Comparison of ENCODE assay signal across 17 cellular contexts in genomic region chr20:47782920-47783552, GRCh38. TPM values are rescaled to one million over a fixed set of nuclear protein-coding genes. Genes with fewer than 3 reads are reported as not detected.
DNase-seq lines count a peak whose midpoint lies in the region; ATAC-seq, FAIRE-seq and TF ChIP-seq lines count a peak whose summit lies in the region.
"Had no signal": no experiment of that assay in that cellular context is flagged by ENCODE, and none has a peak within 500 bp of the region (broad histone marks: within the 10 kb centered on the region; RNA-seq: fewer than 3 reads in every experiment).

No MANE protein-coding gene starts in this region.

- in situ Hi-C loops in ACHN (cut with HindIII; ENCODE audit: low pct_ligation_motif_present, low pct_unique_long_range_greater_than_20kb, low sequenced_read_pairs) (no loop called here), mammary epithelial cell (cut with MboI; ENCODE audit: low sequenced_read_pairs in 2 of 2) (loop anchor here (5.0 to 10.0 kb wide), 5 partner anchors 412 to 842 kb away; no protein-coding TSS in a partner anchor)

- H3K9ac ChIP-seq in mammary epithelial cell (ENCODE audit: insufficient read depth, low read length) (no peak overlapping the region), liver (ENCODE audit: low read depth in 1 of 2, low read length in 2 of 2) (peak overlapping the region in 1 of 2 donors; percentile 18)

- peaks cover 68% of the 10 kb centered on the region for H3K79me2 ChIP-seq in mammary epithelial cell (ENCODE audit: insufficient read depth, low read length)

- no peak for ATAC-seq in HG03159 (IDR thresholded peaks at IDR 0.05; ENCODE audit: unreplicated experiment)
- no peak for ATAC-seq in GM21360 (IDR thresholded peaks at IDR 0.05; ENCODE audit: unreplicated experiment)
- ATAC-seq: left colon had no signal

- peak; percentile 59 to 70 for TF ChIP-seq RAD21 in liver (IDR thresholded peaks at IDR 0.05)

- TF ChIP-seq CTCF in mammary epithelial cell (conservative IDR thresholded peaks at IDR 0.05 in 1 of 2, IDR thresholded peaks at IDR 0.05 in 1 of 2; ENCODE audit: extremely low read depth in 1 of 2, insufficient read depth in 1 of 2, low read depth in 1 of 2, low read length in 2 of 2) (peak in 1 of 2 donors; percentile 18), liver (IDR thresholded peaks at IDR 0.05; ENCODE audit: low read depth, low read length, missing input control) (peak; percentile 21)

- H2AFZ ChIP-seq in mammary epithelial cell (ENCODE audit: low read depth, low read length), result no peak overlapping the region

- H3K27ac ChIP-seq in mammary epithelial cell (ENCODE audit: insufficient read depth, low read depth, low read length) (no peak overlapping the region), liver (ENCODE audit: low read depth in 1 of 2, low read length in 2 of 2) (no peak overlapping the region)
- H3K27ac ChIP-seq: stomach had no signal

- peak; percentile 92 for FAIRE-seq in HTR-8/SVneo (lab: Jason Lieb, UNC)
- FAIRE-seq: colon, urothelium cell line had no signal

- H3K9me3 ChIP-seq in mammary epithelial cell (replicated peaks; ENCODE audit: insufficient read depth, low read length) (no peaks in the 10 kb centered on the region), liver (ENCODE audit: control insufficient read depth in 4 of 4, low read length in 3 of 4) (no peaks in the 10 kb centered on the region)
- H3K9me3 ChIP-seq: stomach had no signal

- dilution Hi-C loops in mammary epithelial cell (cut with HindIII; ENCODE audit: low sequenced_read_pairs), result loop anchor here (5.0 to 10.0 kb wide), 4 partner anchors 89 to 839 kb away; no protein-coding TSS in a partner anchor

- CTCF ChIA-PET in mammary epithelial cell (lab: Charles Lee; ENCODE audit: low non-redundant PET), result interaction anchor here (0.6 to 0.8 kb wide), 2 partner anchors 119 to 145 kb away, joined by 4 read pairs; no protein-coding TSS in a partner anchor

- peaks cover 3% of the 10 kb centered on the region for H3K36me3 ChIP-seq in mammary epithelial cell (ENCODE audit: insufficient read depth, low read length)
- H3K36me3 ChIP-seq in liver (ENCODE audit: control insufficient read depth in 4 of 4, insufficient read depth in 3 of 4, low read depth in 1 of 4, low read length in 3 of 4), result no peaks in the 10 kb centered on the region
- H3K36me3 ChIP-seq: stomach had no signal

- intact Hi-C loops in mammary epithelial cell (cut with micrococcal nuclease), result loop anchor here (5.0 kb wide), 2 partner anchors 106 to 121 kb away; no protein-coding TSS in a partner anchor

- H3K27me3 ChIP-seq in mammary epithelial cell (ENCODE audit: insufficient read depth, low read length) (no peaks in the 10 kb centered on the region), liver (ENCODE audit: control insufficient read depth in 4 of 4, insufficient read depth in 4 of 4, low read length in 3 of 4) (no peaks in the 10 kb centered on the region)

- peak; percentile 3 for DNase-seq in ACHN
- no peak for DNase-seq in HTR-8/SVneo (ENCODE audit: insufficient read length, low spot score)
- DNase-seq in mammary epithelial cell, result no peak
- no peak for DNase-seq in DMS79 treated with DMSO at 0.1 percent for 48 hours (lab: John Stamatoyannopoulos, UW)
- no peak for DNase-seq in dermis blood vessel endothelial cell
- DNase-seq: activated CD4-positive, alpha-beta T cell treated with anti-CD3 and anti-CD28 coated beads, Interleukin-2, amount 50 U/mL, for 1 hour; activated naive CD4-positive, alpha-beta T cell treated with anti-CD3 and anti-CD28 coated beads, Interleukin-2, amount 10 ng/mL, durations not matched to agents 7 days and 5 days; H9; left colon; NCI-H1930; NCI-H510A treated with DMSO at 0.1 percent for 48 hours; stomach had no signal

- BruUV-seq in mammary epithelial cell (replicated peaks; lab: Mats Ljungman, UMichigan), result TSS peak; percentile 33

- H3K4me3 ChIP-seq in mammary epithelial cell (replicated peaks in 1 of 3; ENCODE audit: insufficient read depth in 1 of 3, low read depth in 2 of 3, low read length in 3 of 3), result peak overlapping the region in 1 of 3 experiments; percentile 49
- no peak overlapping the region for H3K4me3 ChIP-seq in liver (ENCODE audit: low read depth in 1 of 3, low read length in 3 of 3)

- H3K4me1 ChIP-seq in mammary epithelial cell (ENCODE audit: insufficient read depth, low read length), result peaks cover 26% of the 10 kb centered on the region
- H3K4me1 ChIP-seq in liver (ENCODE audit: control insufficient read depth in 4 of 4, insufficient read depth in 4 of 4, low read length in 3 of 4), result peaks cover 0 to 48% (median 32%) of the 10 kb centered on the region in 4 donors

- H3K4me2 ChIP-seq in mammary epithelial cell (ENCODE audit: insufficient read depth, low read depth, low read length), result peak overlapping the region; percentile 80

- WGBS in mammary epithelial cell (ENCODE audit: low coverage, missing lambda C conversion rate), result 94% methylated on average over 2 of the region's 2 CpGs
- WGBS in liver, result 38% methylated on average over 2 of the region's 2 CpGs

- no peaks in the 10 kb centered on the region for H4K20me1 ChIP-seq in mammary epithelial cell (ENCODE audit: insufficient read depth, low read length)

TF ChIP-seq in liver, 16 proteins besides CTCF, POLR2A, EP300 and RAD21:
- TF ChIP-seq SP1 (IDR thresholded peaks at IDR 0.05) (no peak), EGR1 (IDR thresholded peaks at IDR 0.05; ENCODE audit: low read depth in 2 of 2) (no peak), FOXA1 (IDR thresholded peaks at IDR 0.05) (no peak), RXRA (IDR thresholded peaks at IDR 0.05) (peak in 1 of 2 donors; percentile 60), HNF4A (conservative IDR thresholded peaks at IDR 0.05) (peak; percentile 69 to 79), GABPA (IDR thresholded peaks at IDR 0.05 in 1 of 2, conservative IDR thresholded peaks at IDR 0.05 in 1 of 2) (no peak), FOXA2 (IDR thresholded peaks at IDR 0.05) (no peak), REST (IDR thresholded peaks at IDR 0.05) (no peak), HNF4G (IDR thresholded peaks at IDR 0.05) (no peak), YY1 (IDR thresholded peaks at IDR 0.05) (peak; percentile 21), NR2F2 (IDR thresholded peaks at IDR 0.05) (no peak), TAF1 (conservative IDR thresholded peaks at IDR 0.05) (no peak), JUND (IDR thresholded peaks at IDR 0.05) (peak in 1 of 2 donors; percentile 6), MAX (IDR thresholded peaks at IDR 0.05) (no peak)
- TF ChIP-seq, protein P1, sequence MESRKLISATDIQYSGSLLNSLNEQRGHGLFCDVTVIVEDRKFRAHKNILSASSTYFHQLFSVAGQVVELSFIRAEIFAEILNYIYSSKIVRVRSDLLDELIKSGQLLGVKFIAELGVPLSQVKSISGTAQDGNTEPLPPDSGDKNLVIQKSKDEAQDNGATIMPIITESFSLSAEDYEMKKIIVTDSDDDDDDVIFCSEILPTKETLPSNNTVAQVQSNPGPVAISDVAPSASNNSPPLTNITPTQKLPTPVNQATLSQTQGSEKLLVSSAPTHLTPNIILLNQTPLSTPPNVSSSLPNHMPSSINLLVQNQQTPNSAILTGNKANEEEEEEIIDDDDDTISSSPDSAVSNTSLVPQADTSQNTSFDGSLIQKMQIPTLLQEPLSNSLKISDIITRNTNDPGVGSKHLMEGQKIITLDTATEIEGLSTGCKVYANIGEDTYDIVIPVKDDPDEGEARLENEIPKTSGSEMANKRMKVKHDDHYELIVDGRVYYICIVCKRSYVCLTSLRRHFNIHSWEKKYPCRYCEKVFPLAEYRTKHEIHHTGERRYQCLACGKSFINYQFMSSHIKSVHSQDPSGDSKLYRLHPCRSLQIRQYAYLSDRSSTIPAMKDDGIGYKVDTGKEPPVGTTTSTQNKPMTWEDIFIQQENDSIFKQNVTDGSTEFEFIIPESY (IDR thresholded peaks at IDR 0.05), result no peak
- TF ChIP-seq, protein P2, sequence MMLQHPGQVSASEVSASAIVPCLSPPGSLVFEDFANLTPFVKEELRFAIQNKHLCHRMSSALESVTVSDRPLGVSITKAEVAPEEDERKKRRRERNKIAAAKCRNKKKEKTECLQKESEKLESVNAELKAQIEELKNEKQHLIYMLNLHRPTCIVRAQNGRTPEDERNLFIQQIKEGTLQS (IDR thresholded peaks at IDR 0.05), result no peak
TF ChIP-seq in liver: peak in this region for 4.

RNA-seq across cellular contexts. Expression of gene SULF2, which starts 2.2 kb away (rescaled TPM):
- total RNA-seq in mammary epithelial cell (100 to 1,000 TPM; 256 to 276 TPM), liver (10 to 100 TPM; 11.4 to 12.6 TPM), dermis blood vessel endothelial cell (92.1 and 131 TPM in 2 replicates)
- polyA plus RNA-seq in mammary epithelial cell (44.0 TPM), liver (10 to 100 TPM in 1 of 2 donors, 1 to 10 TPM in 1; 8.1 to 25.4 TPM)
- polyA minus RNA-seq in mammary epithelial cell, result 176 TPM
